In genomic region chr6:30060982-30061765, GRCh38 we compare ENCODE assay signal across 1 cellular context.
TF ChIP-seq lines count a peak whose summit lies in the region.

POLR1H (plus strand) TSS chr6:30061265; CDS start chr6:30061525, 260 bp downstream.

TF ChIP-seq in HepG2, 621 proteins besides CTCF, POLR2A, EP300 and RAD21 (continued from another document and continues in another):
- TF ChIP-seq ATM (IDR thresholded peaks at IDR 0.05; ENCODE audit: borderline replicate concordance) (no peak), ZNF317 (CRISPR knock-in tag; IDR thresholded peaks at IDR 0.05) (peak; percentile 86), ETV6 (CRISPR knock-in tag; conservative IDR thresholded peaks at IDR 0.05) (0 out of 2 replicates have a peak, but pooled peaks have one; percentile 49), MYC (CRISPR knock-in tag; IDR thresholded peaks at IDR 0.05; ENCODE audit: borderline replicate concordance) (peak; percentile 85), TAF1 (CRISPR knock-in tag; IDR thresholded peaks at IDR 0.05) (peak; percentile 97), SUZ12 (IDR thresholded peaks at IDR 0.05; ENCODE audit: low read depth, low read length) (no peak), FUBP1 (CRISPR knock-in tag; IDR thresholded peaks at IDR 0.05; ENCODE audit: borderline replicate concordance) (no peak), MBD4 (IDR thresholded peaks at IDR 0.05; ENCODE audit: borderline replicate concordance, low read length) (no peak), MAZ (IDR thresholded peaks at IDR 0.05; ENCODE audit: borderline replicate concordance, low read depth, low read length) (no peak), MAZ (CRISPR knock-in tag; IDR thresholded peaks at IDR 0.05; ENCODE audit: low read depth) (peak; percentile 26; the same call in 1 of the 2 replicates), ELF4 (CRISPR knock-in tag; IDR thresholded peaks at IDR 0.05; ENCODE audit: borderline replicate concordance) (no peak), DBP (CRISPR knock-in tag; IDR thresholded peaks at IDR 0.05; ENCODE audit: not compliant biosample characterization) (peak; percentile 73), ZSCAN12 (CRISPR knock-in tag; IDR thresholded peaks at IDR 0.05) (peak; percentile 59), AGO1 (IDR thresholded peaks at IDR 0.05; ENCODE audit: low read depth, low read length, poor library complexity, severe bottlenecking) (no peak), ZNF224 (CRISPR knock-in tag; IDR thresholded peaks at IDR 0.05) (peak; percentile 90; the same call in 1 of the 2 replicates), ZNF337 (CRISPR knock-in tag; IDR thresholded peaks at IDR 0.05; ENCODE audit: borderline replicate concordance, low read depth) (no peak), CREM (IDR thresholded peaks at IDR 0.05) (peak; percentile 99), CREM (CRISPR knock-in tag; IDR thresholded peaks at IDR 0.05) (peak; percentile 82), GMEB2 (CRISPR knock-in tag; IDR thresholded peaks at IDR 0.05; ENCODE audit: low read depth) (peak; percentile 78), NPAS2 (CRISPR knock-in tag; IDR thresholded peaks at IDR 0.05; ENCODE audit: borderline replicate concordance) (no peak), ZMYM4 (CRISPR knock-in tag; IDR thresholded peaks at IDR 0.05) (peak; percentile 96), CREB3 (CRISPR knock-in tag; IDR thresholded peaks at IDR 0.05) (peak; percentile 86), CEBPB (IDR thresholded peaks at IDR 0.05; ENCODE audit: borderline replicate concordance, low read depth, low read length) (peak; percentile 13; the same call in 1 of the 2 replicates), ZNF362 (CRISPR knock-in tag; IDR thresholded peaks at IDR 0.05; ENCODE audit: borderline replicate concordance) (no peak), CERS6 (CRISPR knock-in tag; IDR thresholded peaks at IDR 0.05) (no peak), ZNF468 (CRISPR knock-in tag; IDR thresholded peaks at IDR 0.05) (no peak), FOXC1 (CRISPR knock-in tag; IDR thresholded peaks at IDR 0.05; ENCODE audit: borderline replicate concordance) (peak; percentile 88), ZNF143 (CRISPR knock-in tag; IDR thresholded peaks at IDR 0.05) (peak; percentile 62), ZFAT (CRISPR knock-in tag; conservative IDR thresholded peaks at IDR 0.05) (peak; percentile 89), ZNF432 (CRISPR knock-in tag; IDR thresholded peaks at IDR 0.05; ENCODE audit: borderline replicate concordance) (no peak), TP53 (CRISPR knock-in tag; conservative IDR thresholded peaks at IDR 0.05) (peak; percentile 95), ZC3H4 (CRISPR knock-in tag; IDR thresholded peaks at IDR 0.05; ENCODE audit: borderline replicate concordance) (0 out of 2 replicates have a peak, but pooled peaks have one; percentile 11), MXD1 (CRISPR knock-in tag; IDR thresholded peaks at IDR 0.05) (peak; percentile 65; the same call in 1 of the 2 replicates), KMT2B (CRISPR knock-in tag; IDR thresholded peaks at IDR 0.05) (peak; percentile 100), BHLHE40 (IDR thresholded peaks at IDR 0.05; ENCODE audit: low read length) (peak; percentile 48; the same call in 1 of the 2 replicates), MTERF4 (CRISPR knock-in tag; IDR thresholded peaks at IDR 0.05) (peak; percentile 80), THAP7 (CRISPR knock-in tag; IDR thresholded peaks at IDR 0.05) (0 out of 2 replicates have a peak, but pooled peaks have one; percentile 29), ADNP (CRISPR knock-in tag; IDR thresholded peaks at IDR 0.05) (no peak; the same call in 1 of the 2 replicates), ZBED4 (CRISPR knock-in tag; IDR thresholded peaks at IDR 0.05; ENCODE audit: borderline replicate concordance) (peak; percentile 66; the same call in 1 of the 2 replicates), CEBPZ (IDR thresholded peaks at IDR 0.05; ENCODE audit: low read length) (no peak), THRA (CRISPR knock-in tag; IDR thresholded peaks at IDR 0.05; ENCODE audit: borderline replicate concordance) (peak; percentile 78; the same call in 1 of the 2 replicates)
